Comparison of ENCODE assay signal across 20 cellular contexts in the genomic region with DNA sequence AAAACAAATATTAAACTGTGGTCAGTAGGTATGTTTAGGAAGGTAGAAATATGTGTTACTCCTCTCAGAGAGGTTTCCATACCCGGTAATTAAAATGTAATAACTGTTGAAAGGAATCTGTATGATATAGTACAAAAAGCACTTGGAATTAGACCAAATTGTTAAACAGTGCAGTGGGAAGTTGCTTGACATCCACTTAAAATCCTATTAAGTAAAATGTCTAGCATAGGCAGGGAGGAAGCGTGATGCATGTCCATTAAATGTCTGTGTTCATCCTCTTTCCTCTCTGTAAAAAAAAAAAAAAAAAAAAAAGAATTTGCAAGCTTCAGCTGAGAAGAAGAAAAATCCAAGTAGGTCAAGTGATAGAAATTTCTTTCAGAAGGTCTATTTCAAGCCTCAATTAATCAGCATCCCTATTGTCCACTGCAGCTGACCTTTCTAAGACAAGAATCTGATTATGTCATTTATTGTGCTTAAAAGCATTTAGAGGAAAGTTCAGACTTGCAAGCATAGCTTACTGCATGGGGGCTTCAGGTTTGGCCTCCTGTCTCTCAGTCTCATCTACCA.
DNase-seq lines count a peak whose midpoint lies in the region; TF ChIP-seq lines count a peak whose summit lies in the region.
"Had no signal": no experiment of that assay in that cellular context is flagged by ENCODE, and none has a peak within 500 bp of the region (broad histone marks: within the 10 kb centered on the region; RNA-seq: fewer than 3 reads in every experiment).

No MANE protein-coding gene starts in this region.

- no peaks in the 10 kb centered on the region for H3K27me3 ChIP-seq in adipocyte (replicated peaks; ENCODE audit: control insufficient read depth, insufficient read depth, low read length)
- no peaks in the 10 kb centered on the region for H3K27me3 ChIP-seq in smooth muscle cell (ENCODE audit: low read depth)

- H3K4me3 ChIP-seq in adipocyte (ENCODE audit: low read length) (no peak overlapping the region), smooth muscle cell (no peak overlapping the region)
- H3K4me3 ChIP-seq: GM12878, GM23338 had no signal

- H3K36me3 ChIP-seq in adipocyte (ENCODE audit: control insufficient read depth, insufficient read depth, low read length, severe bottlenecking) = peaks cover 7% of the 10 kb centered on the region
- peaks cover 4% of the 10 kb centered on the region for H3K36me3 ChIP-seq in smooth muscle cell (ENCODE audit: low read depth)

- TF ChIP-seq CTCF in smooth muscle cell (IDR thresholded peaks at IDR 0.05; ENCODE audit: borderline replicate concordance, insufficient read depth, poor library complexity, severe bottlenecking) (no peak), GM10266 (IDR thresholded peaks at IDR 0.05; ENCODE audit: control insufficient read depth, insufficient read depth, low read depth, missing control alignments) (no peak)

- H3K9me3 ChIP-seq in adipocyte (ENCODE audit: control insufficient read depth, low read length) (no peaks in the 10 kb centered on the region), smooth muscle cell (replicated peaks; ENCODE audit: low read depth) (no peaks in the 10 kb centered on the region)

- no peak overlapping the region for H2AFZ ChIP-seq in smooth muscle cell (ENCODE audit: low read depth)
- H2AFZ ChIP-seq: GM23338 had no signal

- peak overlapping the region; percentile 33 for H3K4me2 ChIP-seq in smooth muscle cell
- H3K4me2 ChIP-seq: GM23338 had no signal

- H4K20me1 ChIP-seq in smooth muscle cell (ENCODE audit: low read depth) = no peaks in the 10 kb centered on the region

- 75% methylated on average over 2 of the region's 2 CpGs for WGBS in smooth muscle cell (ENCODE audit: low lambda C conversion rate)

- peak overlapping the region; percentile 82 for H3K27ac ChIP-seq in smooth muscle cell (ENCODE audit: low read depth)
- H3K27ac ChIP-seq: 22Rv1 had no signal

- DNase-seq in NCI-H2227 treated with DMSO at 0.1 percent for 48 hours (lab: John Stamatoyannopoulos, UW) (peak; percentile 8), NCI-H2227 (lab: John Stamatoyannopoulos, UW; ENCODE audit: unreplicated experiment) (no peak), adipocyte (ENCODE audit: low read depth) (no peak), foreskin melanocyte (peak; percentile 71), smooth muscle cell (lab: John Stamatoyannopoulos, UW; ENCODE audit: unreplicated experiment) (no peak), GM10266 (ENCODE audit: extremely low spot score) (no peak)
- no peak for DNase-seq in activated CD4-positive, alpha-beta T cell treated with anti-CD3 and anti-CD28 coated beads for 4 hours
- DNase-seq in stimulated activated CD4-positive, alpha-beta T cell treated with anti-CD3 and anti-CD28 coated beads, Interleukin-4, amount 100 ng/mL, for 1 hour = no peak
- DNase-seq: CD8-positive, alpha-beta T cell; DMS79 treated with DMSO at 0.1 percent for 48 hours; KBM-7; NCI-H1417 treated with DMSO at 0.1 percent for 48 hours; NCI-H1930; NCI-H2171 treated with DMSO at 0.1 percent for 48 hours; NCI-H510A; NK-92 treated with Interleukin-12 subunit alpha and Interleukin-12 subunit beta, amount 100 ng/mL, for 24 hours; SIG-M5 had no signal

- H3K9ac ChIP-seq in adipocyte (ENCODE audit: low read length) (peak overlapping the region; percentile 3), smooth muscle cell (ENCODE audit: low read depth) (no peak overlapping the region)

- peaks cover 10% of the 10 kb centered on the region for H3F3A ChIP-seq in smooth muscle cell (ENCODE audit: low read depth)

- peaks cover 40% of the 10 kb centered on the region for H3K4me1 ChIP-seq in adipocyte (ENCODE audit: control insufficient read depth, insufficient read depth, low read length)
- peaks cover 4% of the 10 kb centered on the region for H3K4me1 ChIP-seq in smooth muscle cell (ENCODE audit: low read depth)

- H3K79me2 ChIP-seq in smooth muscle cell (ENCODE audit: low read depth) = no peaks in the 10 kb centered on the region

Comparison
In these comparisons a context has a peak if more than half of its experiments do, and no peak if none do; other contexts are left out.
1. DNase-seq: peak in NCI-H2227 treated with DMSO at 0.1 percent for 48 hours (single experiment) and foreskin melanocyte (single experiment); none in NCI-H2227 (single experiment), adipocyte (single experiment), smooth muscle cell (single experiment), GM10266 (single experiment), activated CD4-positive, alpha-beta T cell treated with anti-CD3 and anti-CD28 coated beads for 4 hours (0 of 2) and stimulated activated CD4-positive, alpha-beta T cell treated with anti-CD3 and anti-CD28 coated beads, Interleukin-4, amount 100 ng/mL, for 1 hour (single experiment).